2 cellular contexts compared by ENCODE assay signal in the genomic region with DNA sequence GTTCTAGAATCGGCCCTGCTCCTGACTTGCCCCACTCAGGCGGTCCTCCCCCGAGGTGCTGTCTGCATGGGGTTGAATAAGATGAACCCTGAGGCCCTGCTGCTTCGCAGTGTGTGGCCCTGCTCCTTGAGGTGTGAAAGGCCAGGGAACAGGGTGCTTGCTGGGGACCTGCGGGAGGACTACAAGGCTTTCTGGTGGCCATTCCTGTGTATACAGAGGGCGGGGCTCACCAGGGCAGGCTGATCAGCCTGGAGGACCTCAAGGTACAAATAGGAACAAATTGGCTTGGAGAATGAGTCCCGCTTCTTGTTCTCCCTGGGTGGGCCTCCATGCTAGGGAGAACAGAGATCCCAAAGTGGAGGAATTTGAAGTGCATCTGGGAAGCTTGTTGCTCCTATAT.
TF ChIP-seq lines count a peak whose summit lies in the region.

No MANE protein-coding gene starts in this region.

TF ChIP-seq in H1, 55 proteins besides CTCF, POLR2A, EP300 and RAD21:
- TF ChIP-seq ASH2L (IDR thresholded peaks at IDR 0.05; ENCODE audit: low read length): no peak
- no peak for TF ChIP-seq NANOG (IDR thresholded peaks at IDR 0.05; ENCODE audit: insufficient read depth, low read depth, low read length, poor library complexity, severe bottlenecking)
- TF ChIP-seq CBX5 (IDR thresholded peaks at IDR 0.05; ENCODE audit: low read depth, low read length): no peak
- TF ChIP-seq POLR2AphosphoS5 (IDR thresholded peaks at IDR 0.05; ENCODE audit: low read depth, low read length): no peak
- TF ChIP-seq CHD1 (IDR thresholded peaks at IDR 0.05; ENCODE audit: low read depth, low read length): no peak
- TF ChIP-seq, protein P1, sequence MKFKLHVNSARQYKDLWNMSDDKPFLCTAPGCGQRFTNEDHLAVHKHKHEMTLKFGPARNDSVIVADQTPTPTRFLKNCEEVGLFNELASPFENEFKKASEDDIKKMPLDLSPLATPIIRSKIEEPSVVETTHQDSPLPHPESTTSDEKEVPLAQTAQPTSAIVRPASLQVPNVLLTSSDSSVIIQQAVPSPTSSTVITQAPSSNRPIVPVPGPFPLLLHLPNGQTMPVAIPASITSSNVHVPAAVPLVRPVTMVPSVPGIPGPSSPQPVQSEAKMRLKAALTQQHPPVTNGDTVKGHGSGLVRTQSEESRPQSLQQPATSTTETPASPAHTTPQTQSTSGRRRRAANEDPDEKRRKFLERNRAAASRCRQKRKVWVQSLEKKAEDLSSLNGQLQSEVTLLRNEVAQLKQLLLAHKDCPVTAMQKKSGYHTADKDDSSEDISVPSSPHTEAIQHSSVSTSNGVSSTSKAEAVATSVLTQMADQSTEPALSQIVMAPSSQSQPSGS (IDR thresholded peaks at IDR 0.05; ENCODE audit: low read length): no peak
- no peak for TF ChIP-seq HDAC2 (IDR thresholded peaks at IDR 0.05; ENCODE audit: borderline replicate concordance in 1 of 2, low read depth in 2 of 2, low read length in 2 of 2)
- TF ChIP-seq KDM1A (IDR thresholded peaks at IDR 0.05; ENCODE audit: borderline replicate concordance, low read length): no peak
- TF ChIP-seq CBX8 (IDR thresholded peaks at IDR 0.05; ENCODE audit: borderline replicate concordance, low read depth, low read length): no peak

TF ChIP-seq in SK-N-SH treated with all-trans-retinoic acid at 6 μM for 48 hours, 23 proteins besides CTCF, POLR2A, EP300 and RAD21:
- TF ChIP-seq ZFP30 (CRISPR knock-in tag; IDR thresholded peaks at IDR 0.05): no peak
- no peak for TF ChIP-seq TOX (CRISPR knock-in tag; IDR thresholded peaks at IDR 0.05; ENCODE audit: borderline replicate concordance)
- TF ChIP-seq, protein P2, sequence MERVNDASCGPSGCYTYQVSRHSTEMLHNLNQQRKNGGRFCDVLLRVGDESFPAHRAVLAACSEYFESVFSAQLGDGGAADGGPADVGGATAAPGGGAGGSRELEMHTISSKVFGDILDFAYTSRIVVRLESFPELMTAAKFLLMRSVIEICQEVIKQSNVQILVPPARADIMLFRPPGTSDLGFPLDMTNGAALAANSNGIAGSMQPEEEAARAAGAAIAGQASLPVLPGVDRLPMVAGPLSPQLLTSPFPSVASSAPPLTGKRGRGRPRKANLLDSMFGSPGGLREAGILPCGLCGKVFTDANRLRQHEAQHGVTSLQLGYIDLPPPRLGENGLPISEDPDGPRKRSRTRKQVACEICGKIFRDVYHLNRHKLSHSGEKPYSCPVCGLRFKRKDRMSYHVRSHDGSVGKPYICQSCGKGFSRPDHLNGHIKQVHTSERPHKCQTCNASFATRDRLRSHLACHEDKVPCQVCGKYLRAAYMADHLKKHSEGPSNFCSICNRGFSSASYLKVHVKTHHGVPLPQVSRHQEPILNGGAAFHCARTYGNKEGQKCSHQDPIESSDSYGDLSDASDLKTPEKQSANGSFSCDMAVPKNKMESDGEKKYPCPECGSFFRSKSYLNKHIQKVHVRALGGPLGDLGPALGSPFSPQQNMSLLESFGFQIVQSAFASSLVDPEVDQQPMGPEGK (CRISPR knock-in tag; IDR thresholded peaks at IDR 0.05; ENCODE audit: borderline replicate concordance): no peak
- TF ChIP-seq TCF4 (CRISPR knock-in tag; IDR thresholded peaks at IDR 0.05; ENCODE audit: borderline replicate concordance): no peak
- no peak for TF ChIP-seq ZFP3 (CRISPR knock-in tag; IDR thresholded peaks at IDR 0.05)
- TF ChIP-seq ESRRG (CRISPR knock-in tag; IDR thresholded peaks at IDR 0.05): no peak
